In genomic region chr15:57708047-57708446, GRCh38 we compare ENCODE assay signal across 1 cellular context.
TF ChIP-seq lines count a peak whose summit lies in the region.

No MANE protein-coding gene starts in this region.

TF ChIP-seq in A549, 52 proteins besides CTCF, POLR2A, EP300 and RAD21 (continued from another document):
- TF ChIP-seq MAX (IDR thresholded peaks at IDR 0.05) (no peak), NFE2L2 (conservative IDR thresholded peaks at IDR 0.05; ENCODE audit: low read length) (no peak), HDAC2 (IDR thresholded peaks at IDR 0.05) (no peak), CBX8 (IDR thresholded peaks at IDR 0.05) (no peak), BHLHE40 (IDR thresholded peaks at IDR 0.05; ENCODE audit: low read depth, low read length) (no peak), ZSCAN20 (CRISPR knock-in tag; IDR thresholded peaks at IDR 0.05) (no peak)
- TF ChIP-seq, protein P1, sequence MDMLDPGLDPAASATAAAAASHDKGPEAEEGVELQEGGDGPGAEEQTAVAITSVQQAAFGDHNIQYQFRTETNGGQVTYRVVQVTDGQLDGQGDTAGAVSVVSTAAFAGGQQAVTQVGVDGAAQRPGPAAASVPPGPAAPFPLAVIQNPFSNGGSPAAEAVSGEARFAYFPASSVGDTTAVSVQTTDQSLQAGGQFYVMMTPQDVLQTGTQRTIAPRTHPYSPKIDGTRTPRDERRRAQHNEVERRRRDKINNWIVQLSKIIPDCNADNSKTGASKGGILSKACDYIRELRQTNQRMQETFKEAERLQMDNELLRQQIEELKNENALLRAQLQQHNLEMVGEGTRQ (IDR thresholded peaks at IDR 0.05), result no peak
